In the genomic region with DNA sequence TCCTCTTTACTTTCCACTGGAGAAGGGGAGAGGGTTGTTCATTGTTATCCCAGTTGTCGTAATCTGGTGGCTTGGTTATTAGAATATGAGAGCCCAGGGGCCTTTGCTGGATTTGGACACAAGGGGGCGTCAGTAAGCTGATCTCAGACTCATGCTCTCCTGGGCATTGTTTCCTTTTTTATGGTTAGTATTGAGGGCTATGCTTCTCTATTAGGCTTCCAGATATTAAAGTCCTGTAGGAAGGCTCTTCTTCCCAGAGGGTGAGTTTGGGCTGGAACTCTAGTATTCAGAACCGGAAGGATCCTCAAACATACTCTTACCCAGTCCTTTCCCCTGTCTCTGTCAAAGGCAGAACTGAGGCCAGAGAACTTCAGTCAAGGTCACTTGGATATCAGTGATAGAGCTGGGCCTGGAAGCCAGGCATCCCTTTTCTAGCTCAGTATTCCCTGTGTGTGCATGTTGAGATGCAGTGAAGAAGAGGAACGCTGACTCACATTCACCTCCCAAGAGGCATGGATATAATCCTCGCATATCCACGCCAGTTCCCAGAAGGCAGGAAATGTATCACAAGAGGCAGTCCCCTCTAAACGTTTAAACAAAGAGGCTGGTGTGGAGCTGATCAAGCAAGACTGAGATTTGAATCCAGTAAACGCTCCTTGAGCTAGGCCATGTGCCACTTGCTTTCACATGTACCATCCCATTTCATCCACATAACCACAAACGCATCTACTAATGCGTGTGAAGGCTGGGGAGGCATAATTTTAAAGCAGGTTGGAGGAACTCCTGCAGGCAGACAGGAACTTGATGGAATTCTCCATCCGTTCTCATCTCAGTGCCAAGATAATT, we compare ENCODE assay signal across 1 cellular context.
TF ChIP-seq lines count a peak whose summit lies in the region.

No MANE protein-coding gene starts in this region.

TF ChIP-seq in IMR-90, 13 proteins besides CTCF, POLR2A, EP300 and RAD21:
- peak; percentile 73; the same call in 1 of the 2 replicates for TF ChIP-seq MXI1 (IDR thresholded peaks at IDR 0.05; ENCODE audit: borderline replicate concordance, low read depth, low read length)
- TF ChIP-seq CEBPB (IDR thresholded peaks at IDR 0.05; ENCODE audit: low read depth, low read length): no peak
- TF ChIP-seq MAZ (IDR thresholded peaks at IDR 0.05; ENCODE audit: borderline replicate concordance, low read depth, low read length): 0 out of 2 replicates have a peak, but pooled peaks have one; percentile 35
- TF ChIP-seq MAFK (IDR thresholded peaks at IDR 0.05; ENCODE audit: low read depth, low read length): no peak
- 0 out of 2 replicates have a peak, but pooled peaks have one; percentile 14 for TF ChIP-seq FOS (IDR thresholded peaks at IDR 0.05; ENCODE audit: low read depth, low read length)
- TF ChIP-seq BHLHE40 (IDR thresholded peaks at IDR 0.05; ENCODE audit: low read depth, low read length): no peak
- TF ChIP-seq, protein P1, sequence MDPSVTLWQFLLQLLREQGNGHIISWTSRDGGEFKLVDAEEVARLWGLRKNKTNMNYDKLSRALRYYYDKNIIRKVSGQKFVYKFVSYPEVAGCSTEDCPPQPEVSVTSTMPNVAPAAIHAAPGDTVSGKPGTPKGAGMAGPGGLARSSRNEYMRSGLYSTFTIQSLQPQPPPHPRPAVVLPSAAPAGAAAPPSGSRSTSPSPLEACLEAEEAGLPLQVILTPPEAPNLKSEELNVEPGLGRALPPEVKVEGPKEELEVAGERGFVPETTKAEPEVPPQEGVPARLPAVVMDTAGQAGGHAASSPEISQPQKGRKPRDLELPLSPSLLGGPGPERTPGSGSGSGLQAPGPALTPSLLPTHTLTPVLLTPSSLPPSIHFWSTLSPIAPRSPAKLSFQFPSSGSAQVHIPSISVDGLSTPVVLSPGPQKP (IDR thresholded peaks at IDR 0.05; ENCODE audit: borderline replicate concordance, low read depth, low read length): no peak
- TF ChIP-seq, protein P2, sequence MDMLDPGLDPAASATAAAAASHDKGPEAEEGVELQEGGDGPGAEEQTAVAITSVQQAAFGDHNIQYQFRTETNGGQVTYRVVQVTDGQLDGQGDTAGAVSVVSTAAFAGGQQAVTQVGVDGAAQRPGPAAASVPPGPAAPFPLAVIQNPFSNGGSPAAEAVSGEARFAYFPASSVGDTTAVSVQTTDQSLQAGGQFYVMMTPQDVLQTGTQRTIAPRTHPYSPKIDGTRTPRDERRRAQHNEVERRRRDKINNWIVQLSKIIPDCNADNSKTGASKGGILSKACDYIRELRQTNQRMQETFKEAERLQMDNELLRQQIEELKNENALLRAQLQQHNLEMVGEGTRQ (IDR thresholded peaks at IDR 0.05; ENCODE audit: low read depth, low read length): no peak
- no peak for TF ChIP-seq RFX5 (IDR thresholded peaks at IDR 0.05; ENCODE audit: low read depth, low read length)
- peak; percentile 43; the same call in 1 of the 2 replicates for TF ChIP-seq NFE2L2 (IDR thresholded peaks at IDR 0.05; ENCODE audit: low read depth, low read length)
- TF ChIP-seq SMC3 (IDR thresholded peaks at IDR 0.05; ENCODE audit: low read depth, low read length): peak; percentile 84
- no peak for TF ChIP-seq RCOR1 (IDR thresholded peaks at IDR 0.05; ENCODE audit: insufficient replicate concordance, low read length)
- TF ChIP-seq CHD1 (IDR thresholded peaks at IDR 0.05; ENCODE audit: low read depth, low read length): no peak
